Comparison of ENCODE assay signal across 1 cellular context in the genomic region with DNA sequence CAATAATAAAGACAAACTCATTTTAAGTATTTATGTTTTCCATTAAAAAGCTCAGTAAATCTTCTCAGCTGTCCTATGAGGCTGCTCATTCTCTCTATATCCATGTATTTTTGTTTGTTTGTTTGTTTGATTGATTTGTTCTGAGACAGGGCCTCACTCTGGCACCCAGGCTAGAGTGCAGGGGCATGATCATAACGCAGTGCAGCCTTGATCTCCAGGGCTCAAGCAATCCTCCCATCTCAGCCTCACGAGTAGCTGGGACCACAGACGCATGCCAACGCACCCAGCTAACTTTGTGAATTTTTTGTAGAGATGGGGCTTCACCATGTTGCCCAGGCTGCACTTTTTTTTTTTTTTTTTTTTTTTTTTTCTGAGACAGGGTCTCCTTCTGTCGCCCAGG.
TF ChIP-seq lines count a peak whose summit lies in the region.

No MANE protein-coding gene starts in this region.

TF ChIP-seq in GM23338, 12 proteins besides CTCF, POLR2A, EP300 and RAD21 (continued from another document):
- TF ChIP-seq, protein P1, sequence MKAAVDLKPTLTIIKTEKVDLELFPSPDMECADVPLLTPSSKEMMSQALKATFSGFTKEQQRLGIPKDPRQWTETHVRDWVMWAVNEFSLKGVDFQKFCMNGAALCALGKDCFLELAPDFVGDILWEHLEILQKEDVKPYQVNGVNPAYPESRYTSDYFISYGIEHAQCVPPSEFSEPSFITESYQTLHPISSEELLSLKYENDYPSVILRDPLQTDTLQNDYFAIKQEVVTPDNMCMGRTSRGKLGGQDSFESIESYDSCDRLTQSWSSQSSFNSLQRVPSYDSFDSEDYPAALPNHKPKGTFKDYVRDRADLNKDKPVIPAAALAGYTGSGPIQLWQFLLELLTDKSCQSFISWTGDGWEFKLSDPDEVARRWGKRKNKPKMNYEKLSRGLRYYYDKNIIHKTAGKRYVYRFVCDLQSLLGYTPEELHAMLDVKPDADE (IDR thresholded peaks at IDR 0.05) = no peak
- TF ChIP-seq ZNF331 (CRISPR knock-in tag; IDR thresholded peaks at IDR 0.05; ENCODE audit: low read depth) = no peak
- TF ChIP-seq, protein P2, sequence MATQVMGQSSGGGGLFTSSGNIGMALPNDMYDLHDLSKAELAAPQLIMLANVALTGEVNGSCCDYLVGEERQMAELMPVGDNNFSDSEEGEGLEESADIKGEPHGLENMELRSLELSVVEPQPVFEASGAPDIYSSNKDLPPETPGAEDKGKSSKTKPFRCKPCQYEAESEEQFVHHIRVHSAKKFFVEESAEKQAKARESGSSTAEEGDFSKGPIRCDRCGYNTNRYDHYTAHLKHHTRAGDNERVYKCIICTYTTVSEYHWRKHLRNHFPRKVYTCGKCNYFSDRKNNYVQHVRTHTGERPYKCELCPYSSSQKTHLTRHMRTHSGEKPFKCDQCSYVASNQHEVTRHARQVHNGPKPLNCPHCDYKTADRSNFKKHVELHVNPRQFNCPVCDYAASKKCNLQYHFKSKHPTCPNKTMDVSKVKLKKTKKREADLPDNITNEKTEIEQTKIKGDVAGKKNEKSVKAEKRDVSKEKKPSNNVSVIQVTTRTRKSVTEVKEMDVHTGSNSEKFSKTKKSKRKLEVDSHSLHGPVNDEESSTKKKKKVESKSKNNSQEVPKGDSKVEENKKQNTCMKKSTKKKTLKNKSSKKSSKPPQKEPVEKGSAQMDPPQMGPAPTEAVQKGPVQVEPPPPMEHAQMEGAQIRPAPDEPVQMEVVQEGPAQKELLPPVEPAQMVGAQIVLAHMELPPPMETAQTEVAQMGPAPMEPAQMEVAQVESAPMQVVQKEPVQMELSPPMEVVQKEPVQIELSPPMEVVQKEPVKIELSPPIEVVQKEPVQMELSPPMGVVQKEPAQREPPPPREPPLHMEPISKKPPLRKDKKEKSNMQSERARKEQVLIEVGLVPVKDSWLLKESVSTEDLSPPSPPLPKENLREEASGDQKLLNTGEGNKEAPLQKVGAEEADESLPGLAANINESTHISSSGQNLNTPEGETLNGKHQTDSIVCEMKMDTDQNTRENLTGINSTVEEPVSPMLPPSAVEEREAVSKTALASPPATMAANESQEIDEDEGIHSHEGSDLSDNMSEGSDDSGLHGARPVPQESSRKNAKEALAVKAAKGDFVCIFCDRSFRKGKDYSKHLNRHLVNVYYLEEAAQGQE (IDR thresholded peaks at IDR 0.05; ENCODE audit: unreplicated experiment) = no peak
- no peak for TF ChIP-seq EZH2phosphoT487 (IDR thresholded peaks at IDR 0.05; ENCODE audit: unreplicated experiment)
